8 cellular contexts compared by ENCODE assay signal in the genomic region with DNA sequence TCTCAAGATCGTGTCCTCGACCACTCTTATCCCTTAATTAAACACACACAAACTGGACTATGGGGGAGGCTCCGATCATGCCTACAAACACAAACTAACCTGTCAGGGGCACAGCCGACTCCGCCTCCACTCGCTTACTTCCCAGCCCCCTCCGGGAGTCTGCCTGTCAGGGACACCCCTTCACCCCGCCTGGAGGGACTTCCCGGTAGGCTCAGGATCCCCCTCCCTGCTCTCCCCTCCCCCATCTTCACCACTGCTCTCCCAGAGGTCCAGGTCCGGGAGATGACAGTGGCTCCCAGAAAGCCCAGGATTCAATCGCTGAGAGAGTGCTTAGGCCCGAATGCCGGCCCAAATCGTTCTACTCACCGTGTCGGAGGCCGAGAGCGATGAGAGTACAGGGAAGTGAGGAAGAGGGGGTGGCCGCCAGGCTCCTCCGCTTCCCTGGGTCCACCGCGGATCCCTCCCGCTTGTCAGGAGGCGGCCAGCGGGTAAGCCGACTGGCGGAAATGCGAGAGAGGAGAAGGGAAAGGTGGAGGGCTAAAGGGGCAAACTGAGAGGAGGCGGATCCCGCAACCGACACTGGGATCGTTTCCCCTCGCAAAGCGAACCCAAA. TPM values are rescaled to one million over a fixed set of nuclear protein-coding genes. Genes with fewer than 3 reads are reported as not detected.
A peak's percentile ranks its signal among the peaks of the same experiment; 100 is the strongest.
DNase-seq lines count a peak whose midpoint lies in the region; ATAC-seq and TF ChIP-seq lines count a peak whose summit lies in the region.
"Not testable (repeated sequence)": the region's sequence is repeated elsewhere in the genome, so short reads cannot be mapped to it uniquely, and the experiment has no call there.

No MANE protein-coding gene starts in this region.

- CTCF ChIA-PET in activated CD4-positive, alpha-beta memory T cell treated with anti-CD3 and anti-CD28 coated beads, Interleukin-2, amount 10 ng/mL, durations not matched to agents 7 days and 5 days (lab: Charles Lee) = not testable (repeated sequence)

- H3K9me3 ChIP-seq in MG63 (peaks cover 19% of the 10 kb centered on the region), duodenal mucosa (ENCODE audit: control insufficient read depth in 1 of 2, low read length in 2 of 2) (peaks cover 0 to 11% of the 10 kb centered on the region in 2 donors)
- not testable (repeated sequence) for H3K9me3 ChIP-seq in parathyroid adenoma (ENCODE audit: control insufficient read depth, low read length); vagina

- H3K27ac ChIP-seq in duodenal mucosa (ENCODE audit: low read depth, low read length) = peak overlapping the region; percentile 87
- H3K27ac ChIP-seq in parathyroid adenoma = peak overlapping the region; percentile 98
- peak overlapping the region; percentile 96 for H3K27ac ChIP-seq in vagina

- H3K27me3 ChIP-seq in MG63; duodenal mucosa (ENCODE audit: control insufficient read depth in 1 of 2, insufficient read depth in 2 of 2, low read length in 2 of 2); parathyroid adenoma (ENCODE audit: control insufficient read depth, insufficient read depth, low read length); vagina: not testable (repeated sequence)

- H3K79me2 ChIP-seq in parathyroid adenoma = peaks cover 25% of the 10 kb centered on the region

- peak overlapping the region; percentile 96 for H3K4me3 Mint-ChIP-seq in activated CD4-positive, alpha-beta memory T cell treated with anti-CD3 and anti-CD28 coated beads, Interleukin-2, amount 10 ng/mL, durations not matched to agents 7 days and 5 days
- peak overlapping the region; percentile 95 to 98 (median 97) for H3K4me3 Mint-ChIP-seq in immature natural killer cell

- TF ChIP-seq CTCF in parathyroid adenoma (IDR thresholded peaks at IDR 0.05); vagina (IDR thresholded peaks at IDR 0.05): not testable (repeated sequence)

- peaks cover 63% of the 10 kb centered on the region for H3K36me3 Mint-ChIP-seq in activated CD4-positive, alpha-beta memory T cell treated with anti-CD3 and anti-CD28 coated beads, Interleukin-2, amount 10 ng/mL, durations not matched to agents 7 days and 5 days (ENCODE audit: low read depth)
- peaks cover 11 to 19% (median 18%) of the 10 kb centered on the region in 3 donors for H3K36me3 Mint-ChIP-seq in immature natural killer cell

- H3K4me2 ChIP-seq in parathyroid adenoma (ENCODE audit: low read length) = peak overlapping the region; percentile 95

- H3K36me3 ChIP-seq in MG63 (peaks cover 50% of the 10 kb centered on the region), duodenal mucosa (ENCODE audit: control insufficient read depth in 1 of 2, insufficient read depth in 2 of 2, low read length in 2 of 2) (peaks cover 6 to 13% of the 10 kb centered on the region in 2 donors), vagina (peaks cover 0 to 10% of the 10 kb centered on the region in 2 donors)
- not testable (repeated sequence) for H3K36me3 ChIP-seq in parathyroid adenoma (ENCODE audit: control insufficient read depth, insufficient read depth, low read length)

- peak overlapping the region; percentile 96 for H3K27ac Mint-ChIP-seq in activated CD4-positive, alpha-beta memory T cell treated with anti-CD3 and anti-CD28 coated beads, Interleukin-2, amount 10 ng/mL, durations not matched to agents 7 days and 5 days
- peak overlapping the region; percentile 91 to 98 (median 96) for H3K27ac Mint-ChIP-seq in immature natural killer cell

- H3K4me1 Mint-ChIP-seq in activated CD4-positive, alpha-beta memory T cell treated with anti-CD3 and anti-CD28 coated beads, Interleukin-2, amount 10 ng/mL, durations not matched to agents 7 days and 5 days = peaks cover 63% of the 10 kb centered on the region
- peaks cover 68 to 80% of the 10 kb centered on the region in 2 donors for H3K4me1 Mint-ChIP-seq in immature natural killer cell

- H3K4me1 ChIP-seq in duodenal mucosa (ENCODE audit: control insufficient read depth in 1 of 2, insufficient read depth in 2 of 2, low read length in 2 of 2) (peaks cover 4 to 19% of the 10 kb centered on the region in 2 donors), vagina (peaks cover 54% of the 10 kb centered on the region)
- not testable (repeated sequence) for H3K4me1 ChIP-seq in parathyroid adenoma

- H3K9me3 Mint-ChIP-seq in activated CD4-positive, alpha-beta memory T cell treated with anti-CD3 and anti-CD28 coated beads, Interleukin-2, amount 10 ng/mL, durations not matched to agents 7 days and 5 days; immature natural killer cell: not testable (repeated sequence)

- DNase-seq in MG63 = peak; percentile 9
- not testable (repeated sequence) for DNase-seq in activated CD4-positive, alpha-beta memory T cell treated with anti-CD3 and anti-CD28 coated beads, Interleukin-2, amount 10 ng/mL, durations not matched to agents 7 days and 5 days; immature natural killer cell; vagina (ENCODE audit: extremely low spot score in 2 of 2)

- H2AFZ ChIP-seq in parathyroid adenoma = peak overlapping the region; percentile 92

- POLR2A ChIA-PET in activated CD4-positive, alpha-beta memory T cell treated with anti-CD3 and anti-CD28 coated beads, Interleukin-2, amount 10 ng/mL, durations not matched to agents 7 days and 5 days (lab: Charles Lee) = not testable (repeated sequence)

- H3K9ac ChIP-seq in duodenal mucosa (ENCODE audit: low read depth in 1 of 2, low read length in 2 of 2) (peak overlapping the region; percentile 73 to 97), parathyroid adenoma (peak overlapping the region; percentile 37)

- H3K4me3 ChIP-seq in MG63 = peak overlapping the region; percentile 98
- peak overlapping the region; percentile 87 to 93 for H3K4me3 ChIP-seq in duodenal mucosa (ENCODE audit: low read depth in 1 of 2, low read length in 2 of 2)
- peak overlapping the region; percentile 98 for H3K4me3 ChIP-seq in parathyroid adenoma (ENCODE audit: low read depth, low read length)
- peak overlapping the region; percentile 75 to 95 for H3K4me3 ChIP-seq in vagina

- TF ChIP-seq POLR2A in vagina (IDR thresholded peaks at IDR 0.05) = not testable (repeated sequence)

- intact Hi-C loops in vagina (cut with DNase I) = not testable (repeated sequence)

- ATAC-seq in GM18868 (IDR thresholded peaks at IDR 0.05; ENCODE audit: unreplicated experiment) (peak; percentile 38), HG02763 (IDR thresholded peaks at IDR 0.05; ENCODE audit: unreplicated experiment) (peak; percentile 9)

- not testable (repeated sequence) for H3K27me3 Mint-ChIP-seq in activated CD4-positive, alpha-beta memory T cell treated with anti-CD3 and anti-CD28 coated beads, Interleukin-2, amount 10 ng/mL, durations not matched to agents 7 days and 5 days
- peaks cover 0 to 20% (median 5%) of the 10 kb centered on the region in 3 donors for H3K27me3 Mint-ChIP-seq in immature natural killer cell (ENCODE audit: low read depth in 3 of 3)

RNA-seq across cellular contexts. Expression of gene YY1AP1, which starts 0.8 kb away (rescaled TPM):
- 32.6 and 48.1 TPM in 2 replicates for total RNA-seq in MG63 (2014; rRNA removed; shearing (Covaris generic); ENCODE audit: low replicate concordance)
- 10 to 100 TPM; 75.2 to 80.2 TPM for total RNA-seq in activated CD4-positive, alpha-beta memory T cell treated with anti-CD3 and anti-CD28 coated beads, Interleukin-2, amount 10 ng/mL, durations not matched to agents 7 days and 5 days
- 10 to 100 TPM; 21.3 to 59.2 (median 23.1) TPM for polyA plus RNA-seq in immature natural killer cell
- 116 TPM for total RNA-seq in vagina

RNA-seq across cellular contexts. Expression of gene DAP3, which starts 1.1 kb away (rescaled TPM):
- 79.0 and 111 TPM in 2 replicates for total RNA-seq in MG63 (2014; rRNA removed; shearing (Covaris generic); ENCODE audit: low replicate concordance)
- total RNA-seq in activated CD4-positive, alpha-beta memory T cell treated with anti-CD3 and anti-CD28 coated beads, Interleukin-2, amount 10 ng/mL, durations not matched to agents 7 days and 5 days = 100 to 1,000 TPM; 119 to 123 TPM
- polyA plus RNA-seq in immature natural killer cell = 10 to 100 TPM; 75.5 to 88.1 (median 85.1) TPM
- 129 TPM for total RNA-seq in vagina
